In genomic region chr5:132830436-132831094, GRCh38 we compare ENCODE assay signal across 8 cellular contexts. TPM values are rescaled to one million over a fixed set of nuclear protein-coding genes. Genes with fewer than 3 reads are reported as not detected.
DNase-seq lines count a peak whose midpoint lies in the region; ATAC-seq and TF ChIP-seq lines count a peak whose summit lies in the region.

SHROOM1 (minus strand) TSS chr5:132830647; CDS start chr5:132826140, 4,507 bp downstream.

- no peaks in the 10 kb centered on the region for H3K36me3 Mint-ChIP-seq in brain

- whole genome bisulfite sequencing in smooth muscle cell (ENCODE audit: low lambda C conversion rate) = 7% methylated on average over 42 of the region's 78 CpGs

- H3K9ac ChIP-seq in smooth muscle cell (ENCODE audit: low read depth) = peak within 1 kb of the TSS; percentile 18

- H3K4me1 Mint-ChIP-seq in brain = peaks cover 4% of the 10 kb centered on the region

- H3K27me3 ChIP-seq in smooth muscle cell (ENCODE audit: low read depth) = peaks cover 2% of the 10 kb centered on the region

- TF ChIP-seq CTCF in brain (conservative IDR thresholded peaks at IDR 0.05) (no peak), smooth muscle cell (IDR thresholded peaks at IDR 0.05; ENCODE audit: borderline replicate concordance, insufficient read depth, poor library complexity, severe bottlenecking) (no peak)

- H3K4me1 ChIP-seq in smooth muscle cell (ENCODE audit: low read depth) = peaks cover 6% of the 10 kb centered on the region

- H3K9me3 ChIP-seq in smooth muscle cell (replicated peaks; ENCODE audit: low read depth) = no peaks in the 10 kb centered on the region

- no peaks in the 10 kb centered on the region for H3K79me2 ChIP-seq in smooth muscle cell (ENCODE audit: low read depth)

- DNase-seq in CD1c-positive myeloid dendritic cell (ENCODE audit: extremely low spot score) = peak; percentile 75
- DNase-seq in NCI-H748 treated with DMSO at 0.1 percent for 48 hours (lab: John Stamatoyannopoulos, UW) = peak; percentile 20
- peak; percentile 84 for DNase-seq in iPS-NIHi11 (ENCODE audit: low spot score)
- DNase-seq in smooth muscle cell (lab: John Stamatoyannopoulos, UW; ENCODE audit: unreplicated experiment) = no peak
- DNase-seq in OCI-M2 (lab: John Stamatoyannopoulos, UW; ENCODE audit: unreplicated experiment) = no peak

- H3K27me3 Mint-ChIP-seq in brain = peaks cover 71% of the 10 kb centered on the region

- peaks cover 0 to 3% (median 0%) of the 10 kb centered on the region in 5 experiments for H3K9me3 Mint-ChIP-seq in brain

- peak within 1 kb of the TSS; percentile 86 to 94 (median 87) for H3K4me3 Mint-ChIP-seq in brain

- peak; percentile 41 for TF ChIP-seq POLR2A in GM18526 (IDR thresholded peaks at IDR 0.05; ENCODE audit: extremely low read depth, insufficient read length)

- no peaks in the 10 kb centered on the region for H4K20me1 ChIP-seq in smooth muscle cell (ENCODE audit: low read depth)

- H3K27ac ChIP-seq in smooth muscle cell (ENCODE audit: low read depth) = no peak within 1 kb of the TSS

- peak; percentile 58 for ATAC-seq in HG02938 (IDR thresholded peaks at IDR 0.05; ENCODE audit: unreplicated experiment)

- peak within 1 kb of the TSS; percentile 72 for H2AFZ ChIP-seq in smooth muscle cell (ENCODE audit: low read depth)

- H3K27ac Mint-ChIP-seq in brain = peak within 1 kb of the TSS in 4 of 5 experiments; percentile 33 to 56 (median 40)

- H3K4me3 ChIP-seq in smooth muscle cell = peak within 1 kb of the TSS; percentile 73

- peak within 1 kb of the TSS; percentile 90 for H3K4me2 ChIP-seq in smooth muscle cell

- H3K36me3 ChIP-seq in smooth muscle cell (ENCODE audit: low read depth) = no peaks in the 10 kb centered on the region

- no peaks in the 10 kb centered on the region for H3F3A ChIP-seq in smooth muscle cell (ENCODE audit: low read depth)

RNA-seq across cellular contexts. Expression of gene SHROOM1, which starts in this region (rescaled TPM):
- polyA plus RNA-seq in brain (ENCODE audit: insufficient read depth, low read depth, low replicate concordance) = 14.5 TPM
- total RNA-seq in smooth muscle cell = 3.0 and 12.0 TPM in 2 replicates
- polyA plus RNA-seq in smooth muscle cell = 5.9 and 10.2 TPM in 2 replicates

Comparison
In these comparisons a context has a peak if more than half of its experiments do, and no peak if none do; other contexts are left out.
1. DNase-seq: peak in CD1c-positive myeloid dendritic cell (single experiment), NCI-H748 treated with DMSO at 0.1 percent for 48 hours (single experiment) and iPS-NIHi11 (single experiment); none in smooth muscle cell (single experiment) and OCI-M2 (single experiment).